Comparison of ENCODE assay signal across 9 cellular contexts in the genomic region with DNA sequence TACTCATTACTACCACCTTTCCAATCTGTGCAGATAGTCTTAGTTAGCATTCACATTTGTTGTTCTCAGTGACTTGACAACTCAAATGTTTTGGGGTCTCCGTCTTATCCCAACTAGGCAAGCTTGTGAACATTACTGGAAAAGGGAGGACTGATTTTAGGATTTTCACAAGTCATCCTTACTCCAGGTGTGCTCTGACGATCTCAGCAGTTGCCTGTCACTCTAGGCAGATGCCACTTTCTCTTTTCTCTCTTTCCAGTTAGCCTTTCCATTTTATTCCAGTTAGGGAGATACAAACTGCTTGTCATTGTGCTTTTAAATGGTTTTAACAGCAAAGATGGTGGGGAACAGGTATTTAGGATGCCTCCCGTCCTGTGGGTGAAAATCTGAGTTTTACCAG. TPM values are rescaled to one million over a fixed set of nuclear protein-coding genes. Genes with fewer than 3 reads are reported as not detected.
A peak's percentile ranks its signal among the peaks of the same experiment; 100 is the strongest.
DNase-seq lines count a peak whose midpoint lies in the region; ATAC-seq and TF ChIP-seq lines count a peak whose summit lies in the region.
"Had no signal": no experiment of that assay in that cellular context is flagged by ENCODE, and none has a peak within 500 bp of the region (broad histone marks: within the 10 kb centered on the region; RNA-seq: fewer than 3 reads in every experiment).

No MANE protein-coding gene starts in this region.

- no peaks in the 10 kb centered on the region for H3K9me3 Mint-ChIP-seq in natural killer cell

- intact Hi-C loops in dorsolateral prefrontal cortex (cut with DNase I) = loop anchor here (2.0 kb wide), 2 partner anchors 13 to 65 kb away; a partner anchor contains a TSS
- intact Hi-C loops in natural killer cell (cut with micrococcal nuclease) = no loop called here

- no peaks in the 10 kb centered on the region for H3K9me3 ChIP-seq in Karpas-422 (ENCODE audit: low read length)

- peaks cover 38% of the 10 kb centered on the region for H3K36me3 ChIP-seq in Karpas-422 (ENCODE audit: insufficient read depth, low read length)

- TF ChIP-seq CTCF in AG10803 (conservative IDR thresholded peaks at IDR 0.05; ENCODE audit: low read length) = no peak
- no peak for TF ChIP-seq CTCF in dorsolateral prefrontal cortex (IDR thresholded peaks at IDR 0.05 in 54 of 56, conservative IDR thresholded peaks at IDR 0.05 in 2 of 56; ENCODE audit: low read depth in 1 of 56, partially characterized antibody in 56 of 56)
- TF ChIP-seq CTCF in natural killer cell (IDR thresholded peaks at IDR 0.05) = no peak

- peaks cover 14% of the 10 kb centered on the region; the same call in 1 of the 2 replicates for H4K20me1 ChIP-seq in Karpas-422 (ENCODE audit: insufficient read depth, low read depth, low read length)

- ATAC-seq in natural killer cell (no peak), HG03442 (IDR thresholded peaks at IDR 0.05; ENCODE audit: unreplicated experiment) (no peak), GM21447 (IDR thresholded peaks at IDR 0.05; ENCODE audit: unreplicated experiment) (no peak), esophagus mucosa (no peak)

- no peaks in the 10 kb centered on the region for H3K9me2 ChIP-seq in Karpas-422 (replicated peaks; ENCODE audit: insufficient read depth, low read length)

- H3K4me3 ChIP-seq in AG10803 (ENCODE audit: low read length) (peak overlapping the region; percentile 90), Karpas-422 (ENCODE audit: low read length) (peak overlapping the region; percentile 79), dorsolateral prefrontal cortex (peak overlapping the region in 58 of 59 donors; percentile 67 to 98 (median 92))

- no peaks in the 10 kb centered on the region for H3K27me3 ChIP-seq in Karpas-422 (ENCODE audit: low read length)
- H3K27me3 ChIP-seq in dorsolateral prefrontal cortex = no peaks in the 10 kb centered on the region

- peaks cover 52 to 56% of the 10 kb centered on the region in 2 donors for H3K4me1 Mint-ChIP-seq in natural killer cell

- H2AFZ ChIP-seq in Karpas-422 (ENCODE audit: low read length) = no peak overlapping the region

- DNase-seq in AG10803 (ENCODE audit: low read depth) (no peak), Karpas-422 (no peak), dorsolateral prefrontal cortex (no peak), natural killer cell (no peak), HK-2 (ENCODE audit: unreplicated experiment) (no peak)

- H3K27ac ChIP-seq in Karpas-422 (ENCODE audit: low read length) = peak overlapping the region; percentile 88
- peak overlapping the region in 5 of 59 donors; percentile 88 to 94 (median 90) for H3K27ac ChIP-seq in dorsolateral prefrontal cortex

- peaks cover 37% of the 10 kb centered on the region for H3K79me2 ChIP-seq in Karpas-422 (ENCODE audit: low read length)

- peak overlapping the region; percentile 100 for H3K4me3 Mint-ChIP-seq in natural killer cell

- H3K4me1 ChIP-seq in Karpas-422 (ENCODE audit: low read length) = peaks cover 25% of the 10 kb centered on the region

- peak overlapping the region; percentile 97 to 99 for H3K27ac Mint-ChIP-seq in natural killer cell

- no peaks in the 10 kb centered on the region for H3K27me3 Mint-ChIP-seq in natural killer cell (ENCODE audit: low read depth in 2 of 2)

- peak overlapping the region; percentile 99 for H3K9ac ChIP-seq in Karpas-422 (ENCODE audit: low read length)

- peak overlapping the region; percentile 89 for H3K4me2 ChIP-seq in Karpas-422 (ENCODE audit: low read depth, low read length, poor library complexity, severe bottlenecking)

- no peaks in the 10 kb centered on the region for H3K36me3 Mint-ChIP-seq in natural killer cell

RNA-seq across cellular contexts. Expression of a gene that starts 1.1 kb away (rescaled TPM):
- total RNA-seq in Karpas-422 (2014; rRNA removed; shearing (Covaris generic); ENCODE audit: low replicate concordance) = 111 and 267 TPM in 2 replicates
- total RNA-seq in dorsolateral prefrontal cortex = 10 to 100 TPM; 40.1 to 80.6 (median 58.7) TPM
- 10 to 100 TPM; 78.5 to 86.4 (median 79.7) TPM for total RNA-seq in natural killer cell
- total RNA-seq in esophagus mucosa = 125 TPM

RNA-seq across cellular contexts. Expression of a gene that starts 10.9 kb away (rescaled TPM):
- total RNA-seq in Karpas-422 (2014; rRNA removed; shearing (Covaris generic); ENCODE audit: low replicate concordance) = 7,506 and 9,874 TPM in 2 replicates
- total RNA-seq in dorsolateral prefrontal cortex (1,000 to 10,000 TPM in 91 of 120 experiments, 100 to 1,000 TPM in 29; 743 to 1,715 (median 1,080) TPM), natural killer cell (1,000 to 10,000 TPM; 2,342 to 3,083 (median 3,009) TPM), esophagus mucosa (4,992 TPM)

RNA-seq across cellular contexts. Expression of a gene that starts 12.6 kb away (rescaled TPM):
- total RNA-seq in Karpas-422 (2014; rRNA removed; shearing (Covaris generic); ENCODE audit: low replicate concordance) = 11.9 and 13.4 TPM in 2 replicates
- total RNA-seq in dorsolateral prefrontal cortex (10 to 100 TPM in 25 of 120 experiments, 1 to 10 TPM in 95; 4.3 to 14.7 (median 8.4) TPM), natural killer cell (10 to 100 TPM; 12.0 to 24.3 (median 16.2) TPM), esophagus mucosa (1.8 TPM)

RNA-seq across cellular contexts. Expression of a gene that starts 22.6 kb away (rescaled TPM):
- total RNA-seq in Karpas-422 (2014; rRNA removed; shearing (Covaris generic); ENCODE audit: low replicate concordance) = 75.3 and 75.7 TPM in 2 replicates
- total RNA-seq in dorsolateral prefrontal cortex (10 to 100 TPM; 32.5 to 86.2 (median 56.5) TPM), natural killer cell (100 to 1,000 TPM; 198 to 215 (median 199) TPM), esophagus mucosa (48.8 TPM)

RNA-seq across cellular contexts. Expression of a gene that starts 25.5 kb away (rescaled TPM):
- not detected in 2 replicates for total RNA-seq in Karpas-422 (2014; rRNA removed; shearing (Covaris generic); ENCODE audit: low replicate concordance)
- total RNA-seq in dorsolateral prefrontal cortex = 100 to 1,000 TPM in 44 of 120 experiments, 10 to 100 TPM in 76; 13.8 to 301 (median 84.0) TPM
- total RNA-seq in natural killer cell = under 1 TPM in 2 of 3 donors, not detected in 1; 0.26 to 0.66 TPM
- total RNA-seq in esophagus mucosa = 68.1 TPM
- total RNA-seq: glomerular endothelial cell had no signal
